In genomic region chr9:134164879-134165278, GRCh38 we compare ENCODE assay signal across 1 cellular context.
TF ChIP-seq lines count a peak whose summit lies in the region.

No MANE protein-coding gene starts in this region.

TF ChIP-seq in endothelial cell of umbilical vein, 7 proteins besides CTCF, POLR2A, EP300 and RAD21 (continued from another document):
- TF ChIP-seq POLR2AphosphoS5 (IDR thresholded peaks at IDR 0.05; ENCODE audit: insufficient read depth, low read depth, low read length) (no peak), MAX (IDR thresholded peaks at IDR 0.05; ENCODE audit: insufficient read depth, insufficient read length) (no peak)
